24 cellular contexts compared by ENCODE assay signal in genomic region chr9:27382308-27382707, GRCh38.
DNase-seq lines count a peak whose midpoint lies in the region; ATAC-seq, FAIRE-seq and TF ChIP-seq lines count a peak whose summit lies in the region.
"Had no signal": no experiment of that assay in that cellular context is flagged by ENCODE, and none has a peak within 500 bp of the region (broad histone marks: within the 10 kb centered on the region; RNA-seq: fewer than 3 reads in every experiment).

No MANE protein-coding gene starts in this region.

- no peak for TF ChIP-seq EP300 in A549 (IDR thresholded peaks at IDR 0.05)

- no peak overlapping the region; a peak in 1 of 6 replicates for H3K27ac ChIP-seq in A549
- H3K27ac ChIP-seq in psoas muscle: no peak overlapping the region
- H3K27ac ChIP-seq: HL-60 had no signal

- no peak for TF ChIP-seq POLR2A in A549 (IDR thresholded peaks at IDR 0.05; ENCODE audit: low read length)

- H3K9me3 Mint-ChIP-seq in activated B cell treated with CpG ODN at 0.5 μM for 24 hours: no peaks in the 10 kb centered on the region

- no peak for TF ChIP-seq CTCF in A549 (IDR thresholded peaks at IDR 0.05)
- TF ChIP-seq CTCF in activated B cell treated with CpG ODN at 0.5 μM for 24 hours (IDR thresholded peaks at IDR 0.05): no peak
- TF ChIP-seq CTCF in psoas muscle (IDR thresholded peaks at IDR 0.05): no peak

- H3K4me1 ChIP-seq in A549: peaks cover 65% of the 10 kb centered on the region
- H3K4me1 ChIP-seq in psoas muscle: peaks cover 8% of the 10 kb centered on the region

- POLR2A ChIA-PET in A549 (lab: Yijun Ruan, JAX): no interaction called here
- POLR2A ChIA-PET in activated B cell treated with CpG ODN at 0.5 μM for 24 hours (lab: Charles Lee): interaction anchor here (0.6 kb wide), 1 partner anchor 89 kb away, joined by 3 read pairs; no protein-coding TSS in a partner anchor

- CTCF ChIA-PET in A549 (lab: Yijun Ruan, JAX): interaction anchor here (0.5 to 2.0 kb wide), 7 partner anchors 9 to 166 kb away, joined by 3 to 8 read pairs (median 3); partner anchors contain the start of gene MOB3B
- CTCF ChIA-PET in activated B cell treated with CpG ODN at 0.5 μM for 24 hours (lab: Charles Lee): interaction anchor here (2.6 kb wide), 1 partner anchor 147 kb away, joined by 8 read pairs; the partner anchor contains the start of gene MOB3B

- peak overlapping the region; percentile 13 for H3K27ac Mint-ChIP-seq in activated B cell treated with CpG ODN at 0.5 μM for 24 hours
- H3K27ac Mint-ChIP-seq: CD4-positive, CD25-positive, alpha-beta regulatory T cell had no signal

- FAIRE-seq in A549 (lab: Jason Lieb, UNC): no peak
- FAIRE-seq: A204.1, D721Med, G401.6, GM12891, H1, K562 had no signal

- H3K4me1 Mint-ChIP-seq in activated B cell treated with CpG ODN at 0.5 μM for 24 hours: peaks cover 98% of the 10 kb centered on the region

- intact Hi-C loops in activated B cell treated with CpG ODN at 0.5 μM for 24 hours (cut with micrococcal nuclease) (loop anchor here (2.0 kb wide), 1 partner anchor 16 kb away; no protein-coding TSS in a partner anchor), left colon (cut with DNase I, micrococcal nuclease) (no loop called here), psoas muscle (cut with DNase I) (loop anchor here in 1 of 2 donors (10.0 kb wide), 1 partner anchor 92 kb away; no protein-coding TSS in a partner anchor)

- in situ Hi-C loops in KBM-7 (cut with MboI; ENCODE audit: low pct_unique_long_range_greater_than_20kb, low sequenced_read_pairs): no loop called here

- H3K36me3 ChIP-seq in psoas muscle (ENCODE audit: insufficient read depth in 1 of 2, low read depth in 1 of 2): no peaks in the 10 kb centered on the region

- H3K9me3 ChIP-seq in A549 (no peaks in the 10 kb centered on the region), psoas muscle (no peaks in the 10 kb centered on the region)

- 37% methylated on average over 4 of the region's 4 CpGs for WGBS in A549 (ENCODE audit: missing lambda C conversion rate)
- WGBS in psoas muscle, 3 donors: 75 to 83% (median 81%) methylated on average over 4 of the region's 4 CpGs

- no peak for TF ChIP-seq RAD21 in A549 (conservative IDR thresholded peaks at IDR 0.05 in 1 of 2, IDR thresholded peaks at IDR 0.05 in 1 of 2)

- no peak overlapping the region for H3K4me3 ChIP-seq in A549
- H3K4me3 ChIP-seq in psoas muscle: no peak overlapping the region
- H3K4me3 ChIP-seq: K562 had no signal

- H3K4me3 Mint-ChIP-seq in activated B cell treated with CpG ODN at 0.5 μM for 24 hours: no peak overlapping the region
- H3K4me3 Mint-ChIP-seq: CD4-positive, CD25-positive, alpha-beta regulatory T cell had no signal

- no peaks in the 10 kb centered on the region for H3K27me3 Mint-ChIP-seq in activated B cell treated with CpG ODN at 0.5 μM for 24 hours

- DNase-seq in A549 (ENCODE audit: low read depth in 1 of 2, low spot score in 1 of 2) (no peak), activated B cell treated with CpG ODN at 0.5 μM for 24 hours (no peak), left colon (peak in 1 of 2 donors; percentile 53), psoas muscle (no peak), KBM-7 (no peak), dedifferentiated amniotic fluid mesenchymal stem cell (ENCODE audit: extremely low spot score) (no peak)
- DNase-seq: CD4-positive, CD25-positive, alpha-beta regulatory T cell; DMS79 treated with DMSO at 0.1 percent for 48 hours; NCI-H1092 treated with DMSO at 0.1 percent for 48 hours; NCI-H1694; NCI-H2107; NCI-H345; NCI-H774; SHP77 treated with DMSO at 0.1 percent for 48 hours had no signal

- H3K27me3 ChIP-seq in psoas muscle (ENCODE audit: insufficient read depth in 3 of 3, low read length in 2 of 3): no peaks in the 10 kb centered on the region

- H3K36me3 Mint-ChIP-seq in activated B cell treated with CpG ODN at 0.5 μM for 24 hours (ENCODE audit: low read depth): no peaks in the 10 kb centered on the region
- H3K36me3 Mint-ChIP-seq: CD4-positive, CD25-positive, alpha-beta regulatory T cell had no signal

- peak overlapping the region; percentile 18; the same call in 2 of the 3 replicates for H3K4me2 ChIP-seq in A549

- ATAC-seq in A549 (no peak; a peak in 1 of 6 replicates), activated B cell treated with CpG ODN at 0.5 μM for 24 hours (ENCODE audit: low read depth) (no peak), left colon (peak; percentile 69), psoas muscle (peak; percentile 72 to 88 (median 84)), GM18517 (IDR thresholded peaks at IDR 0.05; ENCODE audit: unreplicated experiment) (no peak), esophagus mucosa (no peak)
- ATAC-seq: K562, Panc1 had no signal

TF ChIP-seq in A549, 52 proteins besides CTCF, POLR2A, EP300 and RAD21:
- TF ChIP-seq MYC (IDR thresholded peaks at IDR 0.05; ENCODE audit: borderline replicate concordance, low read length): no peak
- TF ChIP-seq HES2 (IDR thresholded peaks at IDR 0.05): no peak

Comparison
In these comparisons a context has a peak if more than half of its experiments do, and no peak if none do; other contexts are left out.
1. ATAC-seq: peak in left colon (single experiment) and psoas muscle (4 of 4); none in A549 (0 of 2), activated B cell treated with CpG ODN at 0.5 μM for 24 hours (single experiment), GM18517 (single experiment) and esophagus mucosa (single experiment).